Comparison of ENCODE assay signal across 8 cellular contexts in genomic region chr16:79599256-79599836, GRCh38. TPM values are rescaled to one million over a fixed set of nuclear protein-coding genes. Genes with fewer than 3 reads are reported as not detected.
DNase-seq lines count a peak whose midpoint lies in the region; ATAC-seq, FAIRE-seq and TF ChIP-seq lines count a peak whose summit lies in the region.

No MANE protein-coding gene starts in this region.

- H3K27ac Mint-ChIP-seq in activated T-helper 2 cell treated with anti-CD3 and anti-CD28 coated beads, Interferon-gamma antibody, Interleukin-2, Interleukin-4, amounts not matched to agents 10 μg/mL and 5 μg/mL and 100 μg/mL, durations not matched to agents 14 hours and 24 hours and 36 hours, result peak overlapping the region; percentile 95

- intact Hi-C loops in activated T-helper 2 cell treated with anti-CD3 and anti-CD28 coated beads, Interferon-gamma antibody, Interleukin-2, Interleukin-4, amounts not matched to agents 10 μg/mL and 5 μg/mL and 100 μg/mL, durations not matched to agents 14 hours and 24 hours and 36 hours (cut with micrococcal nuclease), result loop anchor here (2.0 to 10.0 kb wide), 3 partner anchors 145 to 331 kb away; no protein-coding TSS in a partner anchor
- intact Hi-C loops in head of caudate nucleus (cut with DNase I), result no loop called here

- peaks cover 45% of the 10 kb centered on the region for H3K36me3 Mint-ChIP-seq in activated T-helper 2 cell treated with anti-CD3 and anti-CD28 coated beads, Interferon-gamma antibody, Interleukin-2, Interleukin-4, amounts not matched to agents 10 μg/mL and 5 μg/mL and 100 μg/mL, durations not matched to agents 14 hours and 24 hours and 36 hours (ENCODE audit: low read depth)

- H3K9ac ChIP-seq in parathyroid adenoma, result peak overlapping the region; percentile 93

- peaks cover 10% of the 10 kb centered on the region for H3K4me1 ChIP-seq in parathyroid adenoma

- no peak for FAIRE-seq in GM19239 (lab: Jason Lieb, UNC)

- TF ChIP-seq CTCF in parathyroid adenoma (IDR thresholded peaks at IDR 0.05), result no peak

- H3K27me3 Mint-ChIP-seq in activated T-helper 2 cell treated with anti-CD3 and anti-CD28 coated beads, Interferon-gamma antibody, Interleukin-2, Interleukin-4, amounts not matched to agents 10 μg/mL and 5 μg/mL and 100 μg/mL, durations not matched to agents 14 hours and 24 hours and 36 hours (ENCODE audit: low read depth), result peaks cover 3% of the 10 kb centered on the region

- H3K79me2 ChIP-seq in parathyroid adenoma, result peaks cover 36% of the 10 kb centered on the region

- peak; percentile 3 for DNase-seq in NCI-H1436 (lab: John Stamatoyannopoulos, UW)
- DNase-seq in NCI-H1436 treated with DMSO at 0.1 percent for 48 hours (lab: John Stamatoyannopoulos, UW), result no peak
- peak; percentile 35 for DNase-seq in activated T-helper 2 cell treated with anti-CD3 and anti-CD28 coated beads, Interferon-gamma antibody, Interleukin-2, Interleukin-4, amounts not matched to agents 10 μg/mL and 5 μg/mL and 100 μg/mL, durations not matched to agents 14 hours and 24 hours and 36 hours (ENCODE audit: low spot score)
- DNase-seq in head of caudate nucleus, result peak in 28 of 42 donors; percentile 9 to 72 (median 36)
- no peak for DNase-seq in SHP77 treated with DMSO at 0.1 percent for 48 hours (lab: John Stamatoyannopoulos, UW)
- no peak for DNase-seq in GM19239 (ENCODE audit: insufficient read length, low spot score)

- no peak overlapping the region for H2AFZ ChIP-seq in parathyroid adenoma

- ATAC-seq in GM18907 (IDR thresholded peaks at IDR 0.05; ENCODE audit: unreplicated experiment), result no peak

- no peaks in the 10 kb centered on the region for H3K27me3 ChIP-seq in parathyroid adenoma (ENCODE audit: control insufficient read depth, insufficient read depth, low read length)

- H3K9me3 Mint-ChIP-seq in activated T-helper 2 cell treated with anti-CD3 and anti-CD28 coated beads, Interferon-gamma antibody, Interleukin-2, Interleukin-4, amounts not matched to agents 10 μg/mL and 5 μg/mL and 100 μg/mL, durations not matched to agents 14 hours and 24 hours and 36 hours, result no peaks in the 10 kb centered on the region

- H3K36me3 ChIP-seq in parathyroid adenoma (ENCODE audit: control insufficient read depth, insufficient read depth, low read length), result peaks cover 27% of the 10 kb centered on the region

- peak overlapping the region; percentile 95 for H3K4me3 ChIP-seq in parathyroid adenoma (ENCODE audit: low read depth, low read length)

- peaks cover 48% of the 10 kb centered on the region for H3K4me1 Mint-ChIP-seq in activated T-helper 2 cell treated with anti-CD3 and anti-CD28 coated beads, Interferon-gamma antibody, Interleukin-2, Interleukin-4, amounts not matched to agents 10 μg/mL and 5 μg/mL and 100 μg/mL, durations not matched to agents 14 hours and 24 hours and 36 hours (ENCODE audit: low read depth)

- peak overlapping the region; percentile 65 for H3K4me2 ChIP-seq in parathyroid adenoma (ENCODE audit: low read length)

- no peaks in the 10 kb centered on the region for H3K9me3 ChIP-seq in parathyroid adenoma (ENCODE audit: control insufficient read depth, low read length)

- peak overlapping the region; percentile 91 for H3K4me3 Mint-ChIP-seq in activated T-helper 2 cell treated with anti-CD3 and anti-CD28 coated beads, Interferon-gamma antibody, Interleukin-2, Interleukin-4, amounts not matched to agents 10 μg/mL and 5 μg/mL and 100 μg/mL, durations not matched to agents 14 hours and 24 hours and 36 hours (ENCODE audit: low read depth)

- peak overlapping the region; percentile 96 for H3K27ac ChIP-seq in parathyroid adenoma

RNA-seq across cellular contexts. Expression of gene MAF, which starts 1.2 kb away (rescaled TPM):
- total RNA-seq in activated T-helper 2 cell treated with anti-CD3 and anti-CD28 coated beads, Interferon-gamma antibody, Interleukin-2, Interleukin-4, amounts not matched to agents 10 μg/mL and 5 μg/mL and 100 μg/mL, durations not matched to agents 14 hours and 24 hours and 36 hours, result 73.6 and 74.2 TPM in 2 replicates

Comparison
In these comparisons a context has a peak if more than half of its experiments do, and no peak if none do; other contexts are left out.
1. DNase-seq: peak in NCI-H1436 (single experiment), activated T-helper 2 cell treated with anti-CD3 and anti-CD28 coated beads, Interferon-gamma antibody, Interleukin-2, Interleukin-4, amounts not matched to agents 10 μg/mL and 5 μg/mL and 100 μg/mL, durations not matched to agents 14 hours and 24 hours and 36 hours (single experiment) and head of caudate nucleus (28 of 42); none in NCI-H1436 treated with DMSO at 0.1 percent for 48 hours (single experiment), SHP77 treated with DMSO at 0.1 percent for 48 hours (single experiment) and GM19239 (single experiment).